7 cellular contexts compared by ENCODE assay signal in the genomic region with DNA sequence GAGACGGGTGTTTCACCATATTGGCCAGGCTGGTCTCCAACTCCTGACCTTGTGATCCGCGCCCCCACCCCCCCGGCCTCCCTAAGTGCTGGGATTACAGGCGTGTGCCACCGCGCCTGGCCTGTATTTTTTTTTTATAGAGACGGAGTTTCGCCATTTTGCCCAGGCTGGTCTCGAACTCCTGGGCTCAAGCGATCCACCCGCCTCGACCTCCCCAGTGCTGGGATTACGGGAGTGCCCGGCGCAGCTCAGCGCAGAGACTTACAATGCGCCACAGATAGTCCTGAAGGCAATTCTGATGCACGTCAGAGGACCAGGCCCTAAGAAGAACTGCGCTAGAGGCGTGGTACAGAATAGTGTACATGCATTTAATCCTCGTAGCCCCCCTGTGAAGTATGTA. TPM values are rescaled to one million over a fixed set of nuclear protein-coding genes. Genes with fewer than 3 reads are reported as not detected.
DNase-seq lines count a peak whose midpoint lies in the region; ATAC-seq and TF ChIP-seq lines count a peak whose summit lies in the region.

No MANE protein-coding gene starts in this region.

- no peak overlapping the region for H3K4me3 ChIP-seq in IMR-90 (ENCODE audit: insufficient read depth, low read depth, low read length)
- peak overlapping the region; percentile 90 for H3K4me3 ChIP-seq in iPS-18a (ENCODE audit: low read length)

- peaks cover 4% of the 10 kb centered on the region; the same call in 1 of the 2 replicates for H3K9me1 ChIP-seq in IMR-90 (ENCODE audit: insufficient read depth, low read length)

- H2AFZ ChIP-seq in IMR-90 (replicated peaks; ENCODE audit: low read length, poor library complexity): peak overlapping the region; percentile 97

- peak overlapping the region; percentile 59 for H4K91ac ChIP-seq in IMR-90 (ENCODE audit: insufficient read depth, low read depth, low read length)

- H3K79me1 ChIP-seq in IMR-90 (ENCODE audit: low read depth in 1 of 2, low read length in 2 of 2): peaks cover 10 to 25% of the 10 kb centered on the region in 2 experiments

- intact Hi-C loops in IMR-90 (cut with micrococcal nuclease): loop anchor here (5.0 kb wide), 1 partner anchor 178 kb away; a partner anchor contains a TSS

- no peak overlapping the region for H2BK5ac ChIP-seq in IMR-90 (ENCODE audit: low read depth, low read length, poor library complexity, severe bottlenecking)

- peak overlapping the region; percentile 99 to 100 for H4K8ac ChIP-seq in IMR-90 (ENCODE audit: low read depth in 2 of 2, low read length in 2 of 2)

- H3K27ac ChIP-seq in IMR-90 (ENCODE audit: insufficient read depth, low read length): no peak overlapping the region
- H3K27ac ChIP-seq in iPS-18a (ENCODE audit: low read length): peak overlapping the region; percentile 63

- CTCF ChIA-PET in IMR-90 (lab: Yijun Ruan, JAX): no interaction called here

- BruUV-seq in IMR-90 (replicated peaks; lab: Mats Ljungman, UMichigan): no TSS peak

- 65% methylated on average over 12 of the region's 22 CpGs; no CpG with 5 or more reads in 1 of the 2 experiments for WGBS in IMR-90 (ENCODE audit: extremely low coverage in 2 of 2, insufficient read length in 1 of 2), 2 experiments

- no peak overlapping the region for H2BK120ac ChIP-seq in IMR-90 (ENCODE audit: low read depth, low read length)

- TF ChIP-seq POLR2A in IMR-90 (IDR thresholded peaks at IDR 0.05; ENCODE audit: low read depth, low read length): no peak

- no peak for TF ChIP-seq CTCF in IMR-90 (conservative IDR thresholded peaks at IDR 0.05; ENCODE audit: low read depth, low read length)

- H3K4me1 Mint-ChIP-seq in stimulated activated naive CD8-positive, alpha-beta T cell treated with anti-CD3 and anti-CD28 coated beads, Interleukin-15, amount 100 ng/mL, for 72 hours: peaks cover 23% of the 10 kb centered on the region

- no peak for TF ChIP-seq RAD21 in IMR-90 (IDR thresholded peaks at IDR 0.05; ENCODE audit: low read length)

- no peaks in the 10 kb centered on the region for H3K27me3 Mint-ChIP-seq in stimulated activated naive CD8-positive, alpha-beta T cell treated with anti-CD3 and anti-CD28 coated beads, Interleukin-15, amount 100 ng/mL, for 72 hours

- H3K4me2 ChIP-seq in IMR-90 (ENCODE audit: low read depth, low read length): peak overlapping the region; percentile 39; the same call in 1 of the 2 replicates

- no peaks in the 10 kb centered on the region for H3K9me3 Mint-ChIP-seq in activated naive CD4-positive, alpha-beta T cell treated with anti-CD3 and anti-CD28 coated beads, Interleukin-2, amount 50 U/mL, for 72 hours
- H3K9me3 Mint-ChIP-seq in stimulated activated naive CD8-positive, alpha-beta T cell treated with anti-CD3 and anti-CD28 coated beads, Interleukin-15, amount 100 ng/mL, for 72 hours: no peaks in the 10 kb centered on the region

- in situ Hi-C loops in IMR-90 (cut with MboI; ENCODE audit: low sequenced_read_pairs): no loop called here

- no peak overlapping the region for H3K56ac ChIP-seq in IMR-90 (ENCODE audit: extremely low read depth, insufficient read depth, low read length)

- H3K4me1 ChIP-seq in IMR-90 (ENCODE audit: control insufficient read depth, insufficient read depth, low read length) (no peaks in the 10 kb centered on the region), iPS-18a (ENCODE audit: control insufficient read depth, low read depth, low read length) (peaks cover 7% of the 10 kb centered on the region)

- peak overlapping the region; percentile 87 to 98 for H3K27ac Mint-ChIP-seq in activated naive CD4-positive, alpha-beta T cell treated with anti-CD3 and anti-CD28 coated beads, Interleukin-2, amount 50 U/mL, for 72 hours
- H3K27ac Mint-ChIP-seq in stimulated activated naive CD8-positive, alpha-beta T cell treated with anti-CD3 and anti-CD28 coated beads, Interleukin-15, amount 100 ng/mL, for 72 hours: peak overlapping the region; percentile 98 to 99

- H3K4ac ChIP-seq in IMR-90 (ENCODE audit: low read depth, low read length): peak overlapping the region; percentile 67

- DNase-seq in IMR-90: no peak
- no peak for DNase-seq in activated naive CD4-positive, alpha-beta T cell treated with anti-CD3 and anti-CD28 coated beads, Interleukin-2, amount 50 U/mL, for 72 hours (ENCODE audit: low spot score in 2 of 2)
- DNase-seq in stimulated activated naive CD8-positive, alpha-beta T cell treated with anti-CD3 and anti-CD28 coated beads, Interleukin-15, amount 100 ng/mL, for 72 hours: no peak
- no peak for DNase-seq in NCI-H69 (lab: John Stamatoyannopoulos, UW)

- H2BK15ac ChIP-seq in IMR-90 (ENCODE audit: low read depth, low read length): no peak overlapping the region

- no peaks in the 10 kb centered on the region for H3K36me3 Mint-ChIP-seq in activated naive CD4-positive, alpha-beta T cell treated with anti-CD3 and anti-CD28 coated beads, Interleukin-2, amount 50 U/mL, for 72 hours

- H2BK20ac ChIP-seq in IMR-90 (ENCODE audit: low read depth, low read length): peak overlapping the region; percentile 10; the same call in 1 of the 2 replicates

- H3K27me3 ChIP-seq in IMR-90 (ENCODE audit: control insufficient read depth, insufficient read depth, low read length) (no peaks in the 10 kb centered on the region), iPS-18a (ENCODE audit: control insufficient read depth, insufficient read depth, low read length) (no peaks in the 10 kb centered on the region)

- H3K23ac ChIP-seq in IMR-90 (ENCODE audit: low read depth, low read length): no peak overlapping the region

- no peak for ATAC-seq in IMR-90 (ENCODE audit: low read depth)
- no peak for ATAC-seq in activated naive CD4-positive, alpha-beta T cell treated with anti-CD3 and anti-CD28 coated beads, Interleukin-2, amount 50 U/mL, for 72 hours
- no peak for ATAC-seq in stimulated activated naive CD8-positive, alpha-beta T cell treated with anti-CD3 and anti-CD28 coated beads, Interleukin-15, amount 100 ng/mL, for 72 hours
- ATAC-seq in HG03159 (IDR thresholded peaks at IDR 0.05; ENCODE audit: unreplicated experiment): no peak
- no peak for ATAC-seq in GM18498 (IDR thresholded peaks at IDR 0.05; ENCODE audit: unreplicated experiment)

- no peaks in the 10 kb centered on the region for H3K9me3 ChIP-seq in IMR-90 (ENCODE audit: control insufficient read depth, insufficient read depth, low read length)
- H3K9me3 ChIP-seq in iPS-18a (ENCODE audit: control insufficient read depth, low read depth, low read length): no peaks in the 10 kb centered on the region

- H4K20me1 ChIP-seq in IMR-90 (ENCODE audit: insufficient read depth, low read length): no peaks in the 10 kb centered on the region

- peak overlapping the region; percentile 93 to 95 for H3K4me3 Mint-ChIP-seq in stimulated activated naive CD8-positive, alpha-beta T cell treated with anti-CD3 and anti-CD28 coated beads, Interleukin-15, amount 100 ng/mL, for 72 hours

- H3K9ac ChIP-seq in IMR-90 (ENCODE audit: low read depth, low read length): peak overlapping the region; percentile 50; the same call in 1 of the 2 replicates
- H3K9ac ChIP-seq in iPS-18a (ENCODE audit: low read length): peak overlapping the region; percentile 65

- dilution Hi-C loops in IMR-90 (cut with HindIII; ENCODE audit: low sequenced_read_pairs, unreplicated experiment): no loop called here

- H3K18ac ChIP-seq in IMR-90 (ENCODE audit: low read depth, low read length): no peak overlapping the region

- H3K36me3 ChIP-seq in IMR-90 (ENCODE audit: control insufficient read depth, insufficient read depth, low read length) (peaks cover 5% of the 10 kb centered on the region; the same call in 1 of the 2 replicates), iPS-18a (ENCODE audit: control insufficient read depth, low read depth, low read length) (no peaks in the 10 kb centered on the region)

- H3K14ac ChIP-seq in IMR-90 (replicated peaks; ENCODE audit: low read depth, low read length): peak overlapping the region; percentile 27; the same call in 1 of the 2 replicates

- POLR2A ChIA-PET in IMR-90 (lab: Charles Lee; ENCODE audit: unreplicated experiment): no interaction called here

- peak overlapping the region; percentile 95 for H2AK9ac ChIP-seq in IMR-90 (replicated peaks; ENCODE audit: low read depth, low read length, poor library complexity)

- H4K5ac ChIP-seq in IMR-90 (ENCODE audit: low read depth, low read length): peak overlapping the region; percentile 89

- peak overlapping the region; percentile 15 for H2AK5ac ChIP-seq in IMR-90 (ENCODE audit: low read depth, low read length)

TF ChIP-seq in IMR-90, 13 proteins besides CTCF, POLR2A, EP300 and RAD21 (continues in another document):
- TF ChIP-seq MAZ (IDR thresholded peaks at IDR 0.05; ENCODE audit: borderline replicate concordance, low read depth, low read length): no peak

RNA-seq across cellular contexts. Expression of a gene that starts 0.6 kb away (rescaled TPM):
- total RNA-seq in IMR-90 (2012; rRNA removed): 82.5 and 113 TPM in 2 replicates
- polyA plus RNA-seq in IMR-90 (2012; rRNA removed): 56.3 and 71.2 TPM in 2 replicates
- 72.8 and 96.0 TPM in 2 replicates for polyA plus RNA-seq in IMR-90 (2012; cell fraction: cytosol; rRNA removed)
- polyA plus RNA-seq in IMR-90 (2012; cell fraction: nucleus; rRNA removed; ENCODE audit: low replicate concordance): 76.6 and 194 TPM in 2 replicates
- total RNA-seq in activated naive CD4-positive, alpha-beta T cell treated with anti-CD3 and anti-CD28 coated beads, Interleukin-2, amount 50 U/mL, for 72 hours: 100 to 1,000 TPM in 1 of 2 donors, 10 to 100 TPM in 1; 60.4 to 101 TPM

RNA-seq across cellular contexts. Expression of a gene that starts 11.4 kb away (rescaled TPM):
- total RNA-seq in IMR-90 (2012; rRNA removed): 24.0 and 27.2 TPM in 2 replicates
- 67.5 and 75.6 TPM in 2 replicates for polyA plus RNA-seq in IMR-90 (2012; rRNA removed)
- 38.1 and 65.8 TPM in 2 replicates for polyA plus RNA-seq in IMR-90 (2012; cell fraction: cytosol; rRNA removed)
- 88.1 and 130 TPM in 2 replicates for polyA plus RNA-seq in IMR-90 (2012; cell fraction: nucleus; rRNA removed; ENCODE audit: low replicate concordance)
- 10 to 100 TPM; 29.9 to 41.3 TPM for total RNA-seq in activated naive CD4-positive, alpha-beta T cell treated with anti-CD3 and anti-CD28 coated beads, Interleukin-2, amount 50 U/mL, for 72 hours

RNA-seq across cellular contexts. Expression of a gene that starts 11.6 kb away (rescaled TPM):
- 9.1 and 10.0 TPM in 2 replicates for total RNA-seq in IMR-90 (2012; rRNA removed)
- polyA plus RNA-seq in IMR-90 (2012; rRNA removed): 14.0 and 14.9 TPM in 2 replicates
- 6.1 and 14.3 TPM in 2 replicates for polyA plus RNA-seq in IMR-90 (2012; cell fraction: cytosol; rRNA removed)
- 14.9 and 15.2 TPM in 2 replicates for polyA plus RNA-seq in IMR-90 (2012; cell fraction: nucleus; rRNA removed; ENCODE audit: low replicate concordance)
- 100 to 1,000 TPM; 128 to 203 TPM for total RNA-seq in activated naive CD4-positive, alpha-beta T cell treated with anti-CD3 and anti-CD28 coated beads, Interleukin-2, amount 50 U/mL, for 72 hours

RNA-seq across cellular contexts. Expression of a gene that starts 16.2 kb away (rescaled TPM):
- 4.7 and 5.7 TPM in 2 replicates for total RNA-seq in IMR-90 (2012; rRNA removed)
- 7.6 and 11.5 TPM in 2 replicates for polyA plus RNA-seq in IMR-90 (2012; rRNA removed)
- polyA plus RNA-seq in IMR-90 (2012; cell fraction: cytosol; rRNA removed): 12.0 and 19.9 TPM in 2 replicates
- polyA plus RNA-seq in IMR-90 (2012; cell fraction: nucleus; rRNA removed; ENCODE audit: low replicate concordance): 27.7 and 50.8 TPM in 2 replicates
- total RNA-seq in activated naive CD4-positive, alpha-beta T cell treated with anti-CD3 and anti-CD28 coated beads, Interleukin-2, amount 50 U/mL, for 72 hours: 10 to 100 TPM; 20.5 to 24.3 TPM

RNA-seq across cellular contexts. Expression of a gene that starts 22.1 kb away (rescaled TPM):
- 3.6 and 3.9 TPM in 2 replicates for total RNA-seq in IMR-90 (2012; rRNA removed)
- 5.9 and 7.7 TPM in 2 replicates for polyA plus RNA-seq in IMR-90 (2012; rRNA removed)
- 11.1 and 11.4 TPM in 2 replicates for polyA plus RNA-seq in IMR-90 (2012; cell fraction: cytosol; rRNA removed)
- polyA plus RNA-seq in IMR-90 (2012; cell fraction: nucleus; rRNA removed; ENCODE audit: low replicate concordance): 2.5 and 10.5 TPM in 2 replicates
- total RNA-seq in activated naive CD4-positive, alpha-beta T cell treated with anti-CD3 and anti-CD28 coated beads, Interleukin-2, amount 50 U/mL, for 72 hours: 1 to 10 TPM; 5.6 to 10.0 TPM

Comparison
In these comparisons a context has a peak if more than half of its experiments do, and no peak if none do; other contexts are left out.
1. RNA of a gene that starts 11.6 kb away (total RNA-seq): 128 to 203 TPM in activated naive CD4-positive, alpha-beta T cell treated with anti-CD3 and anti-CD28 coated beads, Interleukin-2, amount 50 U/mL, for 72 hours; 9.1 to 10.0 TPM in IMR-90; every median in the first group is over 10 times any median in the second.